Comparison of ENCODE assay signal across 2 cellular contexts in genomic region chr12:88559199-88559598, GRCh38.
TF ChIP-seq lines count a peak whose summit lies in the region.

No MANE protein-coding gene starts in this region.

TF ChIP-seq in GM23338, 12 proteins besides CTCF, POLR2A, EP300 and RAD21 (continued from another document):
- TF ChIP-seq ZNF331 (CRISPR knock-in tag; IDR thresholded peaks at IDR 0.05; ENCODE audit: low read depth) (no peak), NANOG (IDR thresholded peaks at IDR 0.05; ENCODE audit: borderline replicate concordance) (no peak), JUNB (IDR thresholded peaks at IDR 0.05; ENCODE audit: unreplicated experiment) (no peak), EZH2 (IDR thresholded peaks at IDR 0.05; ENCODE audit: low read depth, unreplicated experiment) (no peak), ZNF114 (CRISPR knock-in tag; IDR thresholded peaks at IDR 0.05) (no peak), STAT1 (IDR thresholded peaks at IDR 0.05; ENCODE audit: unreplicated experiment) (no peak), REST (IDR thresholded peaks at IDR 0.05; ENCODE audit: unreplicated experiment) (no peak), CREB1 (CRISPR knock-in tag; IDR thresholded peaks at IDR 0.05; ENCODE audit: low read depth) (no peak), POLR2AphosphoS5 (IDR thresholded peaks at IDR 0.05; ENCODE audit: low read depth) (no peak), ZNF462 (CRISPR knock-in tag; IDR thresholded peaks at IDR 0.05) (no peak), ETS1 (IDR thresholded peaks at IDR 0.05) (no peak)

TF ChIP-seq in neural cell, 6 proteins besides CTCF, POLR2A, EP300 and RAD21 (continued from another document):
- TF ChIP-seq REST (IDR thresholded peaks at IDR 0.05; ENCODE audit: borderline replicate concordance): no peak
